1 cellular context compared by ENCODE assay signal in genomic region chr12:47762850-47763440, GRCh38.
TF ChIP-seq lines count a peak whose summit lies in the region.

No MANE protein-coding gene starts in this region.

TF ChIP-seq in H1, 55 proteins besides CTCF, POLR2A, EP300 and RAD21:
- TF ChIP-seq SUZ12 (IDR thresholded peaks at IDR 0.05; ENCODE audit: low read length), result no peak
- TF ChIP-seq RBBP5 (IDR thresholded peaks at IDR 0.05; ENCODE audit: borderline replicate concordance, low read depth, low read length), result no peak
- no peak for TF ChIP-seq SRF (IDR thresholded peaks at IDR 0.05; ENCODE audit: low read depth, low read length)
- no peak for TF ChIP-seq JUN (IDR thresholded peaks at IDR 0.05; ENCODE audit: low read depth, low read length)
- no peak for TF ChIP-seq SP1 (IDR thresholded peaks at IDR 0.05; ENCODE audit: low read depth, low read length)
- no peak for TF ChIP-seq SAP30 (IDR thresholded peaks at IDR 0.05; ENCODE audit: insufficient read depth, insufficient replicate concordance, low read length)
- no peak for TF ChIP-seq USF2 (IDR thresholded peaks at IDR 0.05; ENCODE audit: low read length)
- no peak for TF ChIP-seq SP4 (IDR thresholded peaks at IDR 0.05; ENCODE audit: low read length)
- no peak for TF ChIP-seq SP2 (IDR thresholded peaks at IDR 0.05; ENCODE audit: low read length)
- TF ChIP-seq NRF1 (IDR thresholded peaks at IDR 0.05; ENCODE audit: low read depth, low read length), result no peak
